ENCODE assay signal across 2 cellular contexts in genomic region chr16:72924918-72925630, GRCh38.
TF ChIP-seq lines count a peak whose summit lies in the region.

No MANE protein-coding gene starts in this region.

TF ChIP-seq in liver, 16 proteins besides CTCF, POLR2A, EP300 and RAD21 (continued from another document):
- TF ChIP-seq, protein P1, sequence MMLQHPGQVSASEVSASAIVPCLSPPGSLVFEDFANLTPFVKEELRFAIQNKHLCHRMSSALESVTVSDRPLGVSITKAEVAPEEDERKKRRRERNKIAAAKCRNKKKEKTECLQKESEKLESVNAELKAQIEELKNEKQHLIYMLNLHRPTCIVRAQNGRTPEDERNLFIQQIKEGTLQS (IDR thresholded peaks at IDR 0.05), result no peak
- no peak for TF ChIP-seq YY1 (IDR thresholded peaks at IDR 0.05)
- no peak for TF ChIP-seq JUND (IDR thresholded peaks at IDR 0.05)
- no peak for TF ChIP-seq TAF1 (conservative IDR thresholded peaks at IDR 0.05)
- TF ChIP-seq, protein P2, sequence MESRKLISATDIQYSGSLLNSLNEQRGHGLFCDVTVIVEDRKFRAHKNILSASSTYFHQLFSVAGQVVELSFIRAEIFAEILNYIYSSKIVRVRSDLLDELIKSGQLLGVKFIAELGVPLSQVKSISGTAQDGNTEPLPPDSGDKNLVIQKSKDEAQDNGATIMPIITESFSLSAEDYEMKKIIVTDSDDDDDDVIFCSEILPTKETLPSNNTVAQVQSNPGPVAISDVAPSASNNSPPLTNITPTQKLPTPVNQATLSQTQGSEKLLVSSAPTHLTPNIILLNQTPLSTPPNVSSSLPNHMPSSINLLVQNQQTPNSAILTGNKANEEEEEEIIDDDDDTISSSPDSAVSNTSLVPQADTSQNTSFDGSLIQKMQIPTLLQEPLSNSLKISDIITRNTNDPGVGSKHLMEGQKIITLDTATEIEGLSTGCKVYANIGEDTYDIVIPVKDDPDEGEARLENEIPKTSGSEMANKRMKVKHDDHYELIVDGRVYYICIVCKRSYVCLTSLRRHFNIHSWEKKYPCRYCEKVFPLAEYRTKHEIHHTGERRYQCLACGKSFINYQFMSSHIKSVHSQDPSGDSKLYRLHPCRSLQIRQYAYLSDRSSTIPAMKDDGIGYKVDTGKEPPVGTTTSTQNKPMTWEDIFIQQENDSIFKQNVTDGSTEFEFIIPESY (IDR thresholded peaks at IDR 0.05), result no peak
- TF ChIP-seq SP1 (IDR thresholded peaks at IDR 0.05), result peak; percentile 62
- TF ChIP-seq HNF4A (conservative IDR thresholded peaks at IDR 0.05), result peak; percentile 17 to 27
- no peak for TF ChIP-seq MAX (IDR thresholded peaks at IDR 0.05)
- TF ChIP-seq RXRA (IDR thresholded peaks at IDR 0.05), result no peak
- TF ChIP-seq NR2F2 (IDR thresholded peaks at IDR 0.05), result peak; percentile 8
- TF ChIP-seq EGR1 (IDR thresholded peaks at IDR 0.05; ENCODE audit: low read depth in 2 of 2), result no peak

TF ChIP-seq in SK-N-SH, 30 proteins besides CTCF, POLR2A, EP300 and RAD21 (continued from another document):
- TF ChIP-seq IRF3 (IDR thresholded peaks at IDR 0.05; ENCODE audit: low read depth, low read length) (no peak), GATA2 (CRISPR knock-in tag; IDR thresholded peaks at IDR 0.05) (no peak)
